14 cellular contexts compared by ENCODE assay signal in genomic region chr7:115724400-115725056, GRCh38.
DNase-seq lines count a peak whose midpoint lies in the region; ATAC-seq and TF ChIP-seq lines count a peak whose summit lies in the region.
"Had no signal": no experiment of that assay in that cellular context is flagged by ENCODE, and none has a peak within 500 bp of the region (broad histone marks: within the 10 kb centered on the region; RNA-seq: fewer than 3 reads in every experiment).

No MANE protein-coding gene starts in this region.

- DNase-seq in Calu3, result peak; percentile 48
- peak; percentile 87 for DNase-seq in NCI-H1105 (lab: John Stamatoyannopoulos, UW)
- peak; percentile 98 for DNase-seq in NCI-H345 treated with DMSO at 0.1 percent for 48 hours (lab: John Stamatoyannopoulos, UW; ENCODE audit: unreplicated experiment)
- DNase-seq in body of pancreas, result peak in 3 of 4 donors; percentile 14 to 24 (median 23)
- no peak for DNase-seq in uterus
- no peak for DNase-seq in CD14-positive monocyte (ENCODE audit: low spot score)
- DNase-seq: activated CD4-positive, CD25-positive, alpha-beta regulatory T cell; amniotic stem cell; immature natural killer cell; stimulated activated CD4-positive, alpha-beta T cell treated with anti-CD3 and anti-CD28 coated beads, Interleukin-4, amount 100 ng/mL, for 24 hours; stomach had no signal

- H3K36me3 Mint-ChIP-seq in Calu3 (ENCODE audit: insufficient read depth, unreplicated experiment), result no peaks in the 10 kb centered on the region
- no peaks in the 10 kb centered on the region for H3K36me3 Mint-ChIP-seq in CD14-positive monocyte
- H3K36me3 Mint-ChIP-seq: immature natural killer cell had no signal

- H3K27ac ChIP-seq in body of pancreas (no peak overlapping the region), uterus (no peak overlapping the region)
- H3K27ac ChIP-seq: BLaER1, stomach had no signal

- H3K9me3 Mint-ChIP-seq in Calu3 (ENCODE audit: low read depth, unreplicated experiment) (no peaks in the 10 kb centered on the region), CD14-positive monocyte (peaks cover 0 to 2% (median 0%) of the 10 kb centered on the region in 7 donors)

- H3K27me3 Mint-ChIP-seq in Calu3 (ENCODE audit: unreplicated experiment) (no peaks in the 10 kb centered on the region), CD14-positive monocyte (ENCODE audit: low read depth in 3 of 3) (peaks cover 0 to 3% (median 2%) of the 10 kb centered on the region in 3 donors)

- H3K27me3 ChIP-seq in body of pancreas, result no peaks in the 10 kb centered on the region
- no peaks in the 10 kb centered on the region for H3K27me3 ChIP-seq in uterus
- H3K27me3 ChIP-seq: BLaER1, stomach had no signal

- H3K4me1 Mint-ChIP-seq in Calu3 (ENCODE audit: low read depth, unreplicated experiment) (peaks cover 9% of the 10 kb centered on the region), CD14-positive monocyte (no peaks in the 10 kb centered on the region)

- peak overlapping the region; percentile 5 for H3K27ac Mint-ChIP-seq in Calu3 (ENCODE audit: unreplicated experiment)
- H3K27ac Mint-ChIP-seq in CD14-positive monocyte, result no peak overlapping the region
- H3K27ac Mint-ChIP-seq: immature natural killer cell had no signal

- TF ChIP-seq CTCF in Calu3 (IDR thresholded peaks at IDR 0.05; ENCODE audit: unreplicated experiment) (no peak), body of pancreas (IDR thresholded peaks at IDR 0.05) (no peak), uterus (IDR thresholded peaks at IDR 0.05) (no peak), CD14-positive monocyte (IDR thresholded peaks at IDR 0.05) (no peak)

- ATAC-seq in body of pancreas (no peak), HG03565 (IDR thresholded peaks at IDR 0.05; ENCODE audit: unreplicated experiment) (no peak), HG02571 (IDR thresholded peaks at IDR 0.05; ENCODE audit: unreplicated experiment) (no peak)

- WGBS in body of pancreas, 2 donors, result 30 to 41% methylated on average over 3 of the region's 3 CpGs

- H3K9me3 ChIP-seq in body of pancreas (no peaks in the 10 kb centered on the region), uterus (no peaks in the 10 kb centered on the region)
- H3K9me3 ChIP-seq: BLaER1, stomach had no signal

- H3K4me3 Mint-ChIP-seq in Calu3 (ENCODE audit: low read depth, unreplicated experiment) (no peak overlapping the region), CD14-positive monocyte (no peak overlapping the region)
- H3K4me3 Mint-ChIP-seq: immature natural killer cell had no signal

- intact Hi-C loops in Calu3 (cut with micrococcal nuclease; ENCODE audit: unreplicated experiment), result no loop called here
- intact Hi-C loops in body of pancreas (cut with DNase I), result no loop called here
- intact Hi-C loops in uterus (cut with DNase I; ENCODE audit: low total_unique reads), result no loop called here
- intact Hi-C loops in CD14-positive monocyte (cut with micrococcal nuclease), result no loop called here

- BruUV-seq in Calu3 (replicated peaks; lab: Mats Ljungman, UMichigan), result no TSS peak

- CTCF ChIA-PET in Calu3 (lab: Charles Lee), result no interaction called here

- no peaks in the 10 kb centered on the region for H3K4me1 ChIP-seq in body of pancreas
- no peaks in the 10 kb centered on the region for H3K4me1 ChIP-seq in uterus
- H3K4me1 ChIP-seq: stomach had no signal

- TF ChIP-seq POLR2A in body of pancreas (IDR thresholded peaks at IDR 0.05) (no peak), uterus (IDR thresholded peaks at IDR 0.05) (no peak)

- H3K36me3 ChIP-seq in body of pancreas (replicated peaks in 1 of 2; ENCODE audit: insufficient read depth in 1 of 2, low read depth in 2 of 2), result no peaks in the 10 kb centered on the region
- H3K36me3 ChIP-seq in uterus, result no peaks in the 10 kb centered on the region
- H3K36me3 ChIP-seq: BLaER1, stomach had no signal

- H3K4me3 ChIP-seq in body of pancreas (no peak overlapping the region), uterus (no peak overlapping the region)
- H3K4me3 ChIP-seq: BLaER1, stomach had no signal

Comparison
In these comparisons a context has a peak if more than half of its experiments do, and no peak if none do; other contexts are left out.
1. DNase-seq: peak in Calu3 (single experiment), NCI-H1105 (single experiment), NCI-H345 treated with DMSO at 0.1 percent for 48 hours (single experiment) and body of pancreas (3 of 4); none in uterus (0 of 2) and CD14-positive monocyte (single experiment).